2 cellular contexts compared by ENCODE assay signal in the genomic region with DNA sequence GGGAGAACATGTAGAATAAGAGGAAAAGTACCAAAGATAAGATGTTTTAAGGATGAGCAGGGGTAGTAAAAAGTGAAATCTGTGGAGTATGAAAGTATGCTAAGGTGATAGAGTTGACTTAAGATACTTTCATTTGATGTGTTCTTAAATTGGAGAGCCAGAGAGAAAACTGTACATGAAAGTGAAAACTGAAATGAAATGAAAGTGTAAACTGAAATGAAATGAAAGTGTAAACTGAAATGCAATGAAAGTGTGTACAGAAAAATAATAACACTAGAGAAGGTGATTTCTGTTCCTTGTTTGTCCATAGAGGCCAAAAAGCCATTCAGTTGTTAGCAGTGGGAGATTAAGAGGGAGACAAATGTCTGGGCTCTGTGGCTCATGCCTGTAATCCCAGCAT.
TF ChIP-seq lines count a peak whose summit lies in the region.

No MANE protein-coding gene starts in this region.

TF ChIP-seq in HepG2, 621 proteins besides CTCF, POLR2A, EP300 and RAD21:
- TF ChIP-seq PHF8 (CRISPR knock-in tag; IDR thresholded peaks at IDR 0.05) (no peak), ZSCAN21 (CRISPR knock-in tag; IDR thresholded peaks at IDR 0.05; ENCODE audit: borderline replicate concordance) (no peak), ZNF75D (CRISPR knock-in tag; IDR thresholded peaks at IDR 0.05; ENCODE audit: borderline replicate concordance) (no peak), SRSF1 (optimal IDR thresholded peaks at IDR 0.05; ENCODE audit: low read depth, low read length) (no peak), SIN3B (IDR thresholded peaks at IDR 0.05; ENCODE audit: low read length) (no peak), MLLT10 (CRISPR knock-in tag; IDR thresholded peaks at IDR 0.05) (no peak), BORCS8-MEF2B (CRISPR knock-in tag; IDR thresholded peaks at IDR 0.05) (no peak), ZNF850 (CRISPR knock-in tag; conservative IDR thresholded peaks at IDR 0.05) (no peak)
- TF ChIP-seq, protein P1, sequence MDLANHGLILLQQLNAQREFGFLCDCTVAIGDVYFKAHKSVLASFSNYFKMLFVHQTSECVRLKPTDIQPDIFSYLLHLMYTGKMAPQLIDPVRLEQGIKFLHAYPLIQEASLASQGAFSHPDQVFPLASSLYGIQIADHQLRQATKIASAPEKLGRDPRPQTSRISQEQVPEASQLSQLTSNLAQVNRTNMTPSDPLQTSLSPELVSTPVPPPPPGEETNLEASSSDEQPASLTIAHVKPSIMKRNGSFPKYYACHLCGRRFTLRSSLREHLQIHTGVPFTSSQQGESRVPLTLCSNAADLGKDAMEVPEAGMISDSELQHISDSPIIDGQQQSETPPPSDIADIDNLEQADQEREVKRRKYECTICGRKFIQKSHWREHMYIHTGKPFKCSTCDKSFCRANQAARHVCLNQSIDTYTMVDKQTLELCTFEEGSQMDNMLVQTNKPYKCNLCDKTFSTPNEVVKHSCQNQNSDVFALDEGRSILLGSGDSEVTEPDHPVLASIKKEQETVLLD (CRISPR knock-in tag; IDR thresholded peaks at IDR 0.05; ENCODE audit: low read depth), result no peak
- TF ChIP-seq, protein P2, sequence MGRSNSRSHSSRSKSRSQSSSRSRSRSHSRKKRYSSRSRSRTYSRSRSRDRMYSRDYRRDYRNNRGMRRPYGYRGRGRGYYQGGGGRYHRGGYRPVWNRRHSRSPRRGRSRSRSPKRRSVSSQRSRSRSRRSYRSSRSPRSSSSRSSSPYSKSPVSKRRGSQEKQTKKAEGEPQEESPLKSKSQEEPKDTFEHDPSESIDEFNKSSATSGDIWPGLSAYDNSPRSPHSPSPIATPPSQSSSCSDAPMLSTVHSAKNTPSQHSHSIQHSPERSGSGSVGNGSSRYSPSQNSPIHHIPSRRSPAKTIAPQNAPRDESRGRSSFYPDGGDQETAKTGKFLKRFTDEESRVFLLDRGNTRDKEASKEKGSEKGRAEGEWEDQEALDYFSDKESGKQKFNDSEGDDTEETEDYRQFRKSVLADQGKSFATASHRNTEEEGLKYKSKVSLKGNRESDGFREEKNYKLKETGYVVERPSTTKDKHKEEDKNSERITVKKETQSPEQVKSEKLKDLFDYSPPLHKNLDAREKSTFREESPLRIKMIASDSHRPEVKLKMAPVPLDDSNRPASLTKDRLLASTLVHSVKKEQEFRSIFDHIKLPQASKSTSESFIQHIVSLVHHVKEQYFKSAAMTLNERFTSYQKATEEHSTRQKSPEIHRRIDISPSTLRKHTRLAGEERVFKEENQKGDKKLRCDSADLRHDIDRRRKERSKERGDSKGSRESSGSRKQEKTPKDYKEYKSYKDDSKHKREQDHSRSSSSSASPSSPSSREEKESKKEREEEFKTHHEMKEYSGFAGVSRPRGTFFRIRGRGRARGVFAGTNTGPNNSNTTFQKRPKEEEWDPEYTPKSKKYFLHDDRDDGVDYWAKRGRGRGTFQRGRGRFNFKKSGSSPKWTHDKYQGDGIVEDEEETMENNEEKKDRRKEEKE (IDR thresholded peaks at IDR 0.05), result no peak
- TF ChIP-seq, protein P3, sequence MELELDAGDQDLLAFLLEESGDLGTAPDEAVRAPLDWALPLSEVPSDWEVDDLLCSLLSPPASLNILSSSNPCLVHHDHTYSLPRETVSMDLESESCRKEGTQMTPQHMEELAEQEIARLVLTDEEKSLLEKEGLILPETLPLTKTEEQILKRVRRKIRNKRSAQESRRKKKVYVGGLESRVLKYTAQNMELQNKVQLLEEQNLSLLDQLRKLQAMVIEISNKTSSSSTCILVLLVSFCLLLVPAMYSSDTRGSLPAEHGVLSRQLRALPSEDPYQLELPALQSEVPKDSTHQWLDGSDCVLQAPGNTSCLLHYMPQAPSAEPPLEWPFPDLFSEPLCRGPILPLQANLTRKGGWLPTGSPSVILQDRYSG (CRISPR knock-in tag; IDR thresholded peaks at IDR 0.05), result no peak
TF ChIP-seq in HepG2: peak in this region for 0.

TF ChIP-seq in IMR-90, 13 proteins besides CTCF, POLR2A, EP300 and RAD21:
- TF ChIP-seq, protein P4, sequence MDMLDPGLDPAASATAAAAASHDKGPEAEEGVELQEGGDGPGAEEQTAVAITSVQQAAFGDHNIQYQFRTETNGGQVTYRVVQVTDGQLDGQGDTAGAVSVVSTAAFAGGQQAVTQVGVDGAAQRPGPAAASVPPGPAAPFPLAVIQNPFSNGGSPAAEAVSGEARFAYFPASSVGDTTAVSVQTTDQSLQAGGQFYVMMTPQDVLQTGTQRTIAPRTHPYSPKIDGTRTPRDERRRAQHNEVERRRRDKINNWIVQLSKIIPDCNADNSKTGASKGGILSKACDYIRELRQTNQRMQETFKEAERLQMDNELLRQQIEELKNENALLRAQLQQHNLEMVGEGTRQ (IDR thresholded peaks at IDR 0.05; ENCODE audit: low read depth, low read length), result no peak
- TF ChIP-seq NFE2L2 (IDR thresholded peaks at IDR 0.05; ENCODE audit: low read depth, low read length) (no peak), CEBPB (IDR thresholded peaks at IDR 0.05; ENCODE audit: low read depth, low read length) (no peak), FOS (IDR thresholded peaks at IDR 0.05; ENCODE audit: low read depth, low read length) (no peak), RCOR1 (IDR thresholded peaks at IDR 0.05; ENCODE audit: insufficient replicate concordance, low read length) (no peak), CHD1 (IDR thresholded peaks at IDR 0.05; ENCODE audit: low read depth, low read length) (no peak), MAZ (IDR thresholded peaks at IDR 0.05; ENCODE audit: borderline replicate concordance, low read depth, low read length) (no peak), SMC3 (IDR thresholded peaks at IDR 0.05; ENCODE audit: low read depth, low read length) (no peak), RFX5 (IDR thresholded peaks at IDR 0.05; ENCODE audit: low read depth, low read length) (no peak), MXI1 (IDR thresholded peaks at IDR 0.05; ENCODE audit: borderline replicate concordance, low read depth, low read length) (no peak), BHLHE40 (IDR thresholded peaks at IDR 0.05; ENCODE audit: low read depth, low read length) (no peak), MAFK (IDR thresholded peaks at IDR 0.05; ENCODE audit: low read depth, low read length) (no peak)
- TF ChIP-seq, protein P5, sequence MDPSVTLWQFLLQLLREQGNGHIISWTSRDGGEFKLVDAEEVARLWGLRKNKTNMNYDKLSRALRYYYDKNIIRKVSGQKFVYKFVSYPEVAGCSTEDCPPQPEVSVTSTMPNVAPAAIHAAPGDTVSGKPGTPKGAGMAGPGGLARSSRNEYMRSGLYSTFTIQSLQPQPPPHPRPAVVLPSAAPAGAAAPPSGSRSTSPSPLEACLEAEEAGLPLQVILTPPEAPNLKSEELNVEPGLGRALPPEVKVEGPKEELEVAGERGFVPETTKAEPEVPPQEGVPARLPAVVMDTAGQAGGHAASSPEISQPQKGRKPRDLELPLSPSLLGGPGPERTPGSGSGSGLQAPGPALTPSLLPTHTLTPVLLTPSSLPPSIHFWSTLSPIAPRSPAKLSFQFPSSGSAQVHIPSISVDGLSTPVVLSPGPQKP (IDR thresholded peaks at IDR 0.05; ENCODE audit: borderline replicate concordance, low read depth, low read length), result no peak
